Comparison of ENCODE assay signal across 1 cellular context in the genomic region with DNA sequence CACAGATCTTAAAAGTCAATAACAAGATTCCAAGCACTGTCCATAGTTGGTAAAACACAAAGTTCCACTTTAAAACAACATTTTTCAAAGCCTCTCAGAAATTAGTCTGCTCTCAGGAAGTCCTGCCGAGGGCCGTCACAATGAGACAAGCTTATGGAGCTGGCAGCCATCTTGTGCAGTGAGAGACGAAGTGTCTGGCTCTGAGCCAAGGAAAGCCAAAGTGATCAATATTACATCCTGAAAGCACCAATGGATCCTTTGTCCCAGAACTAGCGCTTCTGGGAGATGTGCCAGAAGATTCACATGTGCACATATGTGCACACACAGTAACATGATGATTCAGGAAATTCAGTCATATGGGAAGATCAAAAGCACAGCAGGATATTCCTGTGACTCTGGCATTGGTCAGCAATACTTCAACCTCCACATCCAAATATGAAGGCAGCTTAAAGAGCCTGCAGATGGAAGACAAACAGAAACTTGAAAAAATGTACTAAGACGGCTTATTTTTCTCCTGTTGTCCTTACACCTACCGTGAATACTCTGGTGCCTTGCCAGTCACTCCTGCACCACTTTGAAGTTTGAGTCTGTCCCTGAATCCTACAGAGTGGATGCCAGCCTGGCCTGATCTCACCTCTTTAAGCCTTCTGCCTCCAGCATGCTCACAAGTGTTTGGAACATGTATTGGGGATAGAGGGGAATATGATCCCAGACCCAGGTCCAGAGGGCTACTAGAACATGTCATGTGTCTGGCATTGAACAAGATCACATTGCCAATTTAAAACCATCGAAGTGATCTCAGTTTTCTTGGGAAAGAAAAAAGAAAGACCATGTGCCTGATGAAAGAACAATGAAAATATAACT.
TF ChIP-seq lines count a peak whose summit lies in the region.

No MANE protein-coding gene starts in this region.

TF ChIP-seq in H1, 55 proteins besides CTCF, POLR2A, EP300 and RAD21 (continued from another document):
- TF ChIP-seq, protein P1, sequence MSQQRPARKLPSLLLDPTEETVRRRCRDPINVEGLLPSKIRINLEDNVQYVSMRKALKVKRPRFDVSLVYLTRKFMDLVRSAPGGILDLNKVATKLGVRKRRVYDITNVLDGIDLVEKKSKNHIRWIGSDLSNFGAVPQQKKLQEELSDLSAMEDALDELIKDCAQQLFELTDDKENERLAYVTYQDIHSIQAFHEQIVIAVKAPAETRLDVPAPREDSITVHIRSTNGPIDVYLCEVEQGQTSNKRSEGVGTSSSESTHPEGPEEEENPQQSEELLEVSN (IDR thresholded peaks at IDR 0.05), result no peak
- TF ChIP-seq CTBP2 (IDR thresholded peaks at IDR 0.05; ENCODE audit: borderline replicate concordance, insufficient read depth, insufficient read length, low read length) (no peak), KDM1A (IDR thresholded peaks at IDR 0.05; ENCODE audit: borderline replicate concordance, low read length) (no peak), RBBP5 (IDR thresholded peaks at IDR 0.05; ENCODE audit: borderline replicate concordance, low read depth, low read length) (no peak), MAFK (IDR thresholded peaks at IDR 0.05; ENCODE audit: low read depth, low read length) (no peak), TBP (IDR thresholded peaks at IDR 0.05; ENCODE audit: low read depth, low read length) (no peak), HDAC2 (IDR thresholded peaks at IDR 0.05; ENCODE audit: borderline replicate concordance in 1 of 2, low read depth in 2 of 2, low read length in 2 of 2) (no peak), TAF1 (IDR thresholded peaks at IDR 0.05; ENCODE audit: low read depth, low read length) (no peak), TAF7 (optimal IDR thresholded peaks at IDR 0.05; ENCODE audit: borderline replicate concordance, low read depth, low read length) (no peak), JUND (IDR thresholded peaks at IDR 0.05; ENCODE audit: low read length) (no peak), ZNF274 (IDR thresholded peaks at IDR 0.05; ENCODE audit: borderline replicate concordance, extremely low read depth, low read length) (no peak), SP2 (IDR thresholded peaks at IDR 0.05; ENCODE audit: low read length) (no peak)
